Comparison of ENCODE assay signal across 23 cellular contexts in the genomic region with DNA sequence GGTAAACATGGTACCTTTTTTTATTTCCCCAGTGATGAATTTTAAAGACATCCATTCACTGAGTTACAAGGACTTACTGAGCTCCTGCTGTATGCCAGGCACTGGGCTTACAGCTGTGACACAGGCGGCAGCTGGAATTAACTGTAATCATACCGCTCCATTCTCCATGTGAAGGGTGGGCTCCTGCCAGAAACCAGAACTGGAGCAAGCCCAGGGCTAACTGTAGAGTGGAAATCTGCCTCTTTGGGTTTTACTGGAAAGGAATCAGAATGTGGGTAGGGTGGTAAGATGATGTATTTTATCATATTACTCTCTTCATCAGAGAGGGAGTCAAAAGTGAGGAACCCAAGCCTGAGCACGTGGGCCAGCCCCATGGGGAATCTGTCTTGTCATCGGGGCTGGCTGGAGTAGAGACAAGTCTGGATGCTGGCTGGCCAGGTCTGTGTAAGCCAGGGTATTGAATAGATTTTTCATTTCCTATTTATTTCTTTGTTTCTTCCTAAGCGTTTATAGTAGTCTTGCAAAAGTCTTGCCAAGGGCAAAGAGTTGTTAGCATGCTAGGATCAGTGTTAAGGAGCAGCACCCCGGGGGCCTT. TPM values are rescaled to one million over a fixed set of nuclear protein-coding genes. Genes with fewer than 3 reads are reported as not detected.
A peak's percentile ranks its signal among the peaks of the same experiment; 100 is the strongest.
DNase-seq lines count a peak whose midpoint lies in the region; ATAC-seq and TF ChIP-seq lines count a peak whose summit lies in the region.
"Had no signal": no experiment of that assay in that cellular context is flagged by ENCODE, and none has a peak within 500 bp of the region (broad histone marks: within the 10 kb centered on the region; RNA-seq: fewer than 3 reads in every experiment).

No MANE protein-coding gene starts in this region.

- no peak overlapping the region for H3K4me3 Mint-ChIP-seq in naive thymus-derived CD4-positive, alpha-beta T cell
- H3K4me3 Mint-ChIP-seq in CD8-positive, alpha-beta T cell, result no peak overlapping the region
- H3K4me3 Mint-ChIP-seq: activated CD4-positive, alpha-beta memory T cell treated with anti-CD3 and anti-CD28 coated beads for 36 hours; activated naive CD8-positive, alpha-beta T cell treated with anti-CD3 and anti-CD28 coated beads, Interleukin-2, amount 50 U/mL, for 24 hours; IgD-negative memory B cell; stimulated activated memory B cell treated with anti-CD40 and anti-IgM and Interleukin-4, amounts not matched to agents 10 μg/mL and 1 μg/mL and 100 μg/mL, for 72 hours had no signal

- H3K9ac ChIP-seq in BLaER1, result no peak overlapping the region

- no peaks in the 10 kb centered on the region for H3K27me3 ChIP-seq in BLaER1
- no peaks in the 10 kb centered on the region for H3K27me3 ChIP-seq in naive thymus-derived CD4-positive, alpha-beta T cell (ENCODE audit: control insufficient read depth in 2 of 2, insufficient read depth in 2 of 2, low read length in 2 of 2)
- no peaks in the 10 kb centered on the region for H3K27me3 ChIP-seq in CD8-positive, alpha-beta T cell (ENCODE audit: insufficient read depth, low read length)
- H3K27me3 ChIP-seq: body of pancreas, spleen had no signal

- H3K4me1 Mint-ChIP-seq in naive thymus-derived CD4-positive, alpha-beta T cell, result peaks cover 0 to 30% (median 12%) of the 10 kb centered on the region in 7 donors
- peaks cover 20% of the 10 kb centered on the region for H3K4me1 Mint-ChIP-seq in CD8-positive, alpha-beta T cell (ENCODE audit: low read depth)

- CTCF ChIA-PET in naive thymus-derived CD4-positive, alpha-beta T cell (lab: Charles Lee), result no interaction called here
- CTCF ChIA-PET in CD8-positive, alpha-beta T cell (lab: Charles Lee), result interaction anchor here (1.1 kb wide), 1 partner anchor 10 kb away, joined by 3 read pairs; no protein-coding TSS in a partner anchor

- H3K27me3 Mint-ChIP-seq in naive thymus-derived CD4-positive, alpha-beta T cell, result no peaks in the 10 kb centered on the region
- H3K27me3 Mint-ChIP-seq in CD8-positive, alpha-beta T cell (ENCODE audit: low read depth), result no peaks in the 10 kb centered on the region
- H3K27me3 Mint-ChIP-seq: activated naive CD8-positive, alpha-beta T cell treated with anti-CD3 and anti-CD28 coated beads, Interleukin-2, amount 50 U/mL, for 24 hours; IgD-negative memory B cell; stimulated activated memory B cell treated with anti-CD40 and anti-IgM and Interleukin-4, amounts not matched to agents 10 μg/mL and 1 μg/mL and 100 μg/mL, for 72 hours had no signal

- TF ChIP-seq CTCF in fibroblast of mammary gland (conservative IDR thresholded peaks at IDR 0.05; ENCODE audit: control insufficient read depth, insufficient read depth, low read depth, low read length), result no peak
- TF ChIP-seq CTCF in CD8-positive, alpha-beta T cell (IDR thresholded peaks at IDR 0.05), result no peak

- ATAC-seq in naive thymus-derived CD4-positive, alpha-beta T cell, result peak; percentile 69
- ATAC-seq in HG03196 (IDR thresholded peaks at IDR 0.05; ENCODE audit: unreplicated experiment), result no peak
- no peak for ATAC-seq in CD8-positive, alpha-beta T cell
- ATAC-seq: activated naive CD8-positive, alpha-beta T cell treated with anti-CD3 and anti-CD28 coated beads, Interleukin-2, amount 50 U/mL, for 24 hours; body of pancreas; esophagus mucosa; stimulated activated memory B cell treated with anti-CD40 and anti-IgM and Interleukin-4, amounts not matched to agents 10 μg/mL and 1 μg/mL and 100 μg/mL, for 72 hours had no signal

- H3K9me3 Mint-ChIP-seq in naive thymus-derived CD4-positive, alpha-beta T cell, result peaks cover 0 to 3% (median 0%) of the 10 kb centered on the region in 11 donors
- H3K9me3 Mint-ChIP-seq in CD8-positive, alpha-beta T cell, result no peaks in the 10 kb centered on the region
- H3K9me3 Mint-ChIP-seq: activated CD4-positive, alpha-beta memory T cell treated with anti-CD3 and anti-CD28 coated beads for 36 hours; activated naive CD8-positive, alpha-beta T cell treated with anti-CD3 and anti-CD28 coated beads, Interleukin-2, amount 50 U/mL, for 24 hours; IgD-negative memory B cell; stimulated activated memory B cell treated with anti-CD40 and anti-IgM and Interleukin-4, amounts not matched to agents 10 μg/mL and 1 μg/mL and 100 μg/mL, for 72 hours had no signal

- H3K4me3 ChIP-seq in BLaER1 (no peak overlapping the region), fibroblast of mammary gland (ENCODE audit: control insufficient read depth, low read depth, low read length) (no peak overlapping the region)
- no peak overlapping the region for H3K4me3 ChIP-seq in naive thymus-derived CD4-positive, alpha-beta T cell (ENCODE audit: low read length)
- no peak overlapping the region for H3K4me3 ChIP-seq in CD8-positive, alpha-beta T cell (ENCODE audit: low read depth, low read length)
- H3K4me3 ChIP-seq: body of pancreas, spleen had no signal

- H3K27ac Mint-ChIP-seq in naive thymus-derived CD4-positive, alpha-beta T cell, result no peak overlapping the region
- no peak overlapping the region for H3K27ac Mint-ChIP-seq in CD8-positive, alpha-beta T cell
- H3K27ac Mint-ChIP-seq: activated CD4-positive, alpha-beta memory T cell treated with anti-CD3 and anti-CD28 coated beads for 36 hours; activated naive CD8-positive, alpha-beta T cell treated with anti-CD3 and anti-CD28 coated beads, Interleukin-2, amount 50 U/mL, for 24 hours; IgD-negative memory B cell had no signal

- peak overlapping the region; percentile 21; the same call in 1 of the 2 replicates for H3K4me2 ChIP-seq in BLaER1

- no peaks in the 10 kb centered on the region for H3K9me3 ChIP-seq in BLaER1
- H3K9me3 ChIP-seq in naive thymus-derived CD4-positive, alpha-beta T cell (ENCODE audit: control insufficient read depth in 2 of 3, low read length in 3 of 3), result no peaks in the 10 kb centered on the region
- no peaks in the 10 kb centered on the region for H3K9me3 ChIP-seq in CD8-positive, alpha-beta T cell (ENCODE audit: low read length)
- H3K9me3 ChIP-seq: body of pancreas, spleen had no signal

- no peak overlapping the region for H3K27ac ChIP-seq in BLaER1
- no peak overlapping the region for H3K27ac ChIP-seq in naive thymus-derived CD4-positive, alpha-beta T cell (ENCODE audit: low read depth, low read length)
- no peak overlapping the region for H3K27ac ChIP-seq in CD8-positive, alpha-beta T cell (ENCODE audit: low read depth, low read length)
- H3K27ac ChIP-seq: body of pancreas, C4-2B, spleen had no signal

- H4K20me1 ChIP-seq in BLaER1, result no peaks in the 10 kb centered on the region

- H3K4me1 ChIP-seq in BLaER1, result peaks cover 53% of the 10 kb centered on the region
- no peaks in the 10 kb centered on the region for H3K4me1 ChIP-seq in naive thymus-derived CD4-positive, alpha-beta T cell (ENCODE audit: control insufficient read depth in 2 of 2, insufficient read depth in 2 of 2, low read length in 2 of 2)
- H3K4me1 ChIP-seq in CD8-positive, alpha-beta T cell (ENCODE audit: insufficient read depth, low read length), result no peaks in the 10 kb centered on the region

- peak; percentile 50 for DNase-seq in LHCN-M2 (ENCODE audit: low read depth)
- DNase-seq in fibroblast of mammary gland (ENCODE audit: low read depth), result peak; percentile 27
- DNase-seq in naive thymus-derived CD4-positive, alpha-beta T cell, result no peak
- DNase-seq in RKO (ENCODE audit: low spot score), result no peak
- no peak for DNase-seq in CD8-positive, alpha-beta T cell
- no peak for DNase-seq in D341Med (ENCODE audit: low spot score)
- DNase-seq: ACHN; activated CD4-positive, alpha-beta memory T cell treated with anti-CD3 and anti-CD28 coated beads for 36 hours; activated naive CD8-positive, alpha-beta T cell treated with anti-CD3 and anti-CD28 coated beads, Interleukin-2, amount 50 U/mL, for 24 hours; body of pancreas; effector CD8-positive, alpha-beta T cell; GDM1; NCI-H2081; NCI-H226; nucleus accumbens; spleen; stimulated activated CD4-positive, alpha-beta T cell treated with anti-CD3 and anti-CD28 coated beads, Interleukin-2, amount 100 ng/mL, for 48 hours had no signal

- no peaks in the 10 kb centered on the region for H3K36me3 ChIP-seq in BLaER1
- no peaks in the 10 kb centered on the region for H3K36me3 ChIP-seq in naive thymus-derived CD4-positive, alpha-beta T cell (ENCODE audit: control insufficient read depth in 2 of 3, insufficient read depth in 3 of 3, low read length in 3 of 3)
- H3K36me3 ChIP-seq in CD8-positive, alpha-beta T cell (ENCODE audit: insufficient read depth, low read length), result no peaks in the 10 kb centered on the region

- POLR2A ChIA-PET in naive thymus-derived CD4-positive, alpha-beta T cell (lab: Charles Lee), result no interaction called here
- POLR2A ChIA-PET in CD8-positive, alpha-beta T cell (lab: Charles Lee), result interaction anchor here (0.6 kb wide), 1 partner anchor 8 kb away, joined by 3 read pairs; no protein-coding TSS in a partner anchor

- H3K36me3 Mint-ChIP-seq in naive thymus-derived CD4-positive, alpha-beta T cell, result peaks cover 0 to 22% (median 7%) of the 10 kb centered on the region in 5 donors
- H3K36me3 Mint-ChIP-seq in CD8-positive, alpha-beta T cell, result peaks cover 11% of the 10 kb centered on the region
- H3K36me3 Mint-ChIP-seq: activated CD4-positive, alpha-beta memory T cell treated with anti-CD3 and anti-CD28 coated beads for 36 hours had no signal

- intact Hi-C loops in naive thymus-derived CD4-positive, alpha-beta T cell (cut with micrococcal nuclease), result no loop called here
- intact Hi-C loops in CD8-positive, alpha-beta T cell (cut with DNase I, micrococcal nuclease), result no loop called here

RNA-seq across cellular contexts. Expression of a gene that starts 21.5 kb away (rescaled TPM):
- 16.2 and 18.0 TPM in 2 replicates for total RNA-seq in LHCN-M2 (2014; rRNA removed)
- polyA plus RNA-seq in LHCN-M2 (2012), result 18.5 TPM
- total RNA-seq in naive thymus-derived CD4-positive, alpha-beta T cell, result 10 to 100 TPM; 10.7 to 15.2 (median 13.9) TPM
- polyA plus RNA-seq in naive thymus-derived CD4-positive, alpha-beta T cell, result 1 to 10 TPM; 2.5 to 5.4 TPM
- total RNA-seq in CD8-positive, alpha-beta T cell, result 10 to 100 TPM; 12.8 to 14.3 TPM

Comparison
In these comparisons a context has a peak if more than half of its experiments do, and no peak if none do; other contexts are left out.
1. DNase-seq: peak in LHCN-M2 (single experiment) and fibroblast of mammary gland (single experiment); none in naive thymus-derived CD4-positive, alpha-beta T cell (0 of 9), RKO (single experiment), CD8-positive, alpha-beta T cell (0 of 7) and D341Med (single experiment).